In the genomic region with DNA sequence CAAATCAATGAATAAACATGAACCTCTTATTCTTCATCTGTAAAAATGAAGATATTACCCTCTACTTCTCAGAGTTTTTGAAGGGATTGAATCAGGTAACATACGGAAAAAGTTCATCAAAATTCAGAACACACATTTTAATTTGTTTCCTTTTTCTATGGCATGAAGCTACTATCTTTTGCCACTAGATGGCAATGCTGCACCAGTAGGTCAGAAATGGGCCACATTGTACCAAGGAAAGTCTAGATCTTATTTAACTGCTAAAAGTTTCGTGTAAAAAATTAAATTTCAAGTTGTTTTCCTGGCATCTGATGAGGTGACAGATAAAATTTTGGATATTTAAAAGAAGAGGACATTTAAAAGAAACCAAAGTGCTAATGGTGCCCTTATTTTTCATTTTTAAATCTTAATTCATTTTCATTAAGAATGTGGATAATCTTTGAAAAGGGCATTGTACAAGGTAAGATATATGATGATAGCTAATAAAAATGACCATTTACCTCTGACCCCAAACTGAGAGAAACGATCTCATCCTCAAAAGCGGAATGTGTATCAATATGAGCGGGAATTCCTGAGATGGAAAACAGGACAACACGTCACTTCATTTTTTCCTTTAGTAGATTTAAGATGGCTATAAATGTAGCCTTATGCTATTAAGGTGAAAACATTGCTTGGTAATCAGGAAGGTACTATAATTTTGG, we compare ENCODE assay signal across 8 cellular contexts. TPM values are rescaled to one million over a fixed set of nuclear protein-coding genes. Genes with fewer than 3 reads are reported as not detected.
DNase-seq lines count a peak whose midpoint lies in the region; ATAC-seq, FAIRE-seq and TF ChIP-seq lines count a peak whose summit lies in the region.

No MANE protein-coding gene starts in this region.

- H3K36me3 ChIP-seq in gastrocnemius medialis, result peaks cover 3 to 28% of the 10 kb centered on the region in 2 donors

- H3K4me1 ChIP-seq in gastrocnemius medialis, result no peaks in the 10 kb centered on the region

- DNase-seq in DMS 273 (lab: John Stamatoyannopoulos, UW; ENCODE audit: unreplicated experiment), result peak; percentile 61
- DNase-seq in DMS 273 treated with DMSO at 0.1 percent for 48 hours (lab: John Stamatoyannopoulos, UW), result no peak
- DNase-seq in GM19239 (ENCODE audit: insufficient read length, low spot score), result peak; percentile 9
- DNase-seq in NAMALWA (ENCODE audit: low spot score), result peak; percentile 72
- DNase-seq in activated CD4-positive, alpha-beta T cell treated with anti-CD3 and anti-CD28 coated beads, Interleukin-2, amount 10 ng/mL, durations not matched to agents 7 days and 5 days, result peak; percentile 44
- peak; percentile 27 for DNase-seq in foreskin melanocyte
- no peak for DNase-seq in gastrocnemius medialis

- no peak overlapping the region for H3K4me3 Mint-ChIP-seq in activated CD4-positive, alpha-beta T cell treated with anti-CD3 and anti-CD28 coated beads, Interleukin-2, amount 10 ng/mL, durations not matched to agents 7 days and 5 days

- FAIRE-seq in GM19239 (lab: Jason Lieb, UNC), result peak; percentile 91

- no peak overlapping the region for H3K27ac ChIP-seq in gastrocnemius medialis

- TF ChIP-seq CTCF in gastrocnemius medialis (IDR thresholded peaks at IDR 0.05 in 4 of 5, conservative IDR thresholded peaks at IDR 0.05 in 1 of 5), result peak; percentile 51 to 87 (median 74)

- ATAC-seq in gastrocnemius medialis (peak in 1 of 2 donors; percentile 49), GM21360 (IDR thresholded peaks at IDR 0.05; ENCODE audit: unreplicated experiment) (no peak)

- in situ Hi-C loops in gastrocnemius medialis (cut with MboI; ENCODE audit: low sequenced_read_pairs in 4 of 4), result no loop called here

- H3K4me3 ChIP-seq in gastrocnemius medialis, result no peak overlapping the region

- H3K27ac Mint-ChIP-seq in activated CD4-positive, alpha-beta T cell treated with anti-CD3 and anti-CD28 coated beads, Interleukin-2, amount 10 ng/mL, durations not matched to agents 7 days and 5 days, result no peak overlapping the region

- H3K36me3 Mint-ChIP-seq in activated CD4-positive, alpha-beta T cell treated with anti-CD3 and anti-CD28 coated beads, Interleukin-2, amount 10 ng/mL, durations not matched to agents 7 days and 5 days (ENCODE audit: low read depth), result peaks cover 15% of the 10 kb centered on the region

- POLR2A ChIA-PET in activated CD4-positive, alpha-beta T cell treated with anti-CD3 and anti-CD28 coated beads, Interleukin-2, amount 10 ng/mL, durations not matched to agents 7 days and 5 days (lab: Charles Lee), result no interaction called here

- no peaks in the 10 kb centered on the region for H3K4me1 Mint-ChIP-seq in activated CD4-positive, alpha-beta T cell treated with anti-CD3 and anti-CD28 coated beads, Interleukin-2, amount 10 ng/mL, durations not matched to agents 7 days and 5 days

- H3K27me3 ChIP-seq in gastrocnemius medialis, result no peaks in the 10 kb centered on the region

- H3K27me3 Mint-ChIP-seq in activated CD4-positive, alpha-beta T cell treated with anti-CD3 and anti-CD28 coated beads, Interleukin-2, amount 10 ng/mL, durations not matched to agents 7 days and 5 days, result no peaks in the 10 kb centered on the region

- no peaks in the 10 kb centered on the region for H3K9me3 ChIP-seq in gastrocnemius medialis

- no peaks in the 10 kb centered on the region for H3K9me3 Mint-ChIP-seq in activated CD4-positive, alpha-beta T cell treated with anti-CD3 and anti-CD28 coated beads, Interleukin-2, amount 10 ng/mL, durations not matched to agents 7 days and 5 days

- CTCF ChIA-PET in activated CD4-positive, alpha-beta T cell treated with anti-CD3 and anti-CD28 coated beads, Interleukin-2, amount 10 ng/mL, durations not matched to agents 7 days and 5 days (lab: Charles Lee), result interaction anchor here (1.1 to 2.1 kb wide), 5 partner anchors 9 to 140 kb away, joined by 3 to 10 read pairs (median 5); no protein-coding TSS in a partner anchor

- intact Hi-C loops in gastrocnemius medialis (cut with DNase I; ENCODE audit: low total_unique reads), result no loop called here

- TF ChIP-seq POLR2A in gastrocnemius medialis (IDR thresholded peaks at IDR 0.05), result no peak

RNA-seq across cellular contexts. Expression of a gene that starts 16.1 kb away (rescaled TPM):
- 1 to 10 TPM; 8.3 to 8.9 TPM for total RNA-seq in activated CD4-positive, alpha-beta T cell treated with anti-CD3 and anti-CD28 coated beads, Interleukin-2, amount 10 ng/mL, durations not matched to agents 7 days and 5 days
- 1 to 10 TPM; 5.4 to 8.1 (median 6.6) TPM for total RNA-seq in gastrocnemius medialis

RNA-seq across cellular contexts. Expression of a gene that starts 41.5 kb away (rescaled TPM):
- not detected for total RNA-seq in activated CD4-positive, alpha-beta T cell treated with anti-CD3 and anti-CD28 coated beads, Interleukin-2, amount 10 ng/mL, durations not matched to agents 7 days and 5 days
- total RNA-seq in gastrocnemius medialis, result 1 to 10 TPM in 3 of 4 donors, under 1 TPM in 1; 0.70 to 3.7 (median 1.6) TPM

Comparison
In these comparisons a context has a peak if more than half of its experiments do, and no peak if none do; other contexts are left out.
1. DNase-seq: peak in DMS 273 (single experiment), GM19239 (single experiment), NAMALWA (single experiment), activated CD4-positive, alpha-beta T cell treated with anti-CD3 and anti-CD28 coated beads, Interleukin-2, amount 10 ng/mL, durations not matched to agents 7 days and 5 days (single experiment) and foreskin melanocyte (single experiment); none in DMS 273 treated with DMSO at 0.1 percent for 48 hours (single experiment) and gastrocnemius medialis (0 of 2).